17 cellular contexts compared by ENCODE assay signal in genomic region chr4:77040265-77040664, GRCh38. TPM values are rescaled to one million over a fixed set of nuclear protein-coding genes. Genes with fewer than 3 reads are reported as not detected.
A peak's percentile ranks its signal among the peaks of the same experiment; 100 is the strongest.
DNase-seq lines count a peak whose midpoint lies in the region; ATAC-seq and TF ChIP-seq lines count a peak whose summit lies in the region.
"Had no signal": no experiment of that assay in that cellular context is flagged by ENCODE, and none has a peak within 500 bp of the region (broad histone marks: within the 10 kb centered on the region; RNA-seq: fewer than 3 reads in every experiment).

No MANE protein-coding gene starts in this region.

- no peaks in the 10 kb centered on the region for H3K9me3 Mint-ChIP-seq in activated T-helper 2 cell treated with anti-CD3 and anti-CD28 coated beads, Interferon-gamma antibody, Interleukin-2, Interleukin-4, amounts not matched to agents 10 μg/mL and 5 μg/mL and 100 μg/mL, durations not matched to agents 14 hours and 24 hours and 36 hours
- H3K9me3 Mint-ChIP-seq: activated T-cell treated with anti-CD3 and anti-CD28 coated beads, Interleukin-2, amount 50 U/mL, for 72 hours had no signal

- 0 out of 2 replicates have a peak, but pooled peaks cover 2% of the 10 kb centered on the region for H3K4me1 ChIP-seq in SJCRH30
- H3K4me1 ChIP-seq: Peyer's patch had no signal

- no peak overlapping the region for H3K27ac ChIP-seq in SJCRH30
- H3K27ac ChIP-seq: A549, Peyer's patch had no signal

- intact Hi-C loops in activated T-helper 2 cell treated with anti-CD3 and anti-CD28 coated beads, Interferon-gamma antibody, Interleukin-2, Interleukin-4, amounts not matched to agents 10 μg/mL and 5 μg/mL and 100 μg/mL, durations not matched to agents 14 hours and 24 hours and 36 hours (cut with micrococcal nuclease): loop anchor here (10.0 kb wide), 1 partner anchor 605 kb away; the partner anchor contains the start of gene SHROOM3

- H3K27me3 ChIP-seq in kidney epithelial cell (ENCODE audit: control insufficient read depth, insufficient read depth, low read length) (no peaks in the 10 kb centered on the region), SJCRH30 (no peaks in the 10 kb centered on the region)
- H3K27me3 ChIP-seq: neutrophil, Peyer's patch had no signal

- H3K4me1 Mint-ChIP-seq in activated T-helper 2 cell treated with anti-CD3 and anti-CD28 coated beads, Interferon-gamma antibody, Interleukin-2, Interleukin-4, amounts not matched to agents 10 μg/mL and 5 μg/mL and 100 μg/mL, durations not matched to agents 14 hours and 24 hours and 36 hours (ENCODE audit: low read depth): peaks cover 10% of the 10 kb centered on the region

- H3K27ac Mint-ChIP-seq in activated T-helper 2 cell treated with anti-CD3 and anti-CD28 coated beads, Interferon-gamma antibody, Interleukin-2, Interleukin-4, amounts not matched to agents 10 μg/mL and 5 μg/mL and 100 μg/mL, durations not matched to agents 14 hours and 24 hours and 36 hours: no peak overlapping the region

- peaks cover 32% of the 10 kb centered on the region for H3K36me3 Mint-ChIP-seq in activated T-helper 2 cell treated with anti-CD3 and anti-CD28 coated beads, Interferon-gamma antibody, Interleukin-2, Interleukin-4, amounts not matched to agents 10 μg/mL and 5 μg/mL and 100 μg/mL, durations not matched to agents 14 hours and 24 hours and 36 hours (ENCODE audit: low read depth)

- no peak overlapping the region for H3K4me3 Mint-ChIP-seq in activated T-helper 2 cell treated with anti-CD3 and anti-CD28 coated beads, Interferon-gamma antibody, Interleukin-2, Interleukin-4, amounts not matched to agents 10 μg/mL and 5 μg/mL and 100 μg/mL, durations not matched to agents 14 hours and 24 hours and 36 hours (ENCODE audit: low read depth)
- H3K4me3 Mint-ChIP-seq: activated T-cell treated with anti-CD3 and anti-CD28 coated beads, Interleukin-2, amount 50 U/mL, for 72 hours had no signal

- H3K27me3 Mint-ChIP-seq in activated T-helper 2 cell treated with anti-CD3 and anti-CD28 coated beads, Interferon-gamma antibody, Interleukin-2, Interleukin-4, amounts not matched to agents 10 μg/mL and 5 μg/mL and 100 μg/mL, durations not matched to agents 14 hours and 24 hours and 36 hours (ENCODE audit: low read depth): peaks cover 26% of the 10 kb centered on the region

- TF ChIP-seq CTCF in choroid plexus epithelial cell (conservative IDR thresholded peaks at IDR 0.05; ENCODE audit: low read depth, low read length) (no peak), kidney epithelial cell (IDR thresholded peaks at IDR 0.05; ENCODE audit: insufficient read depth, low read length, poor library complexity, severe bottlenecking) (no peak)

- peak; percentile 40 for DNase-seq in AG08395 (ENCODE audit: low spot score)
- peak; percentile 46 for DNase-seq in M059J (ENCODE audit: low read depth)
- peak; percentile 81 for DNase-seq in choroid plexus epithelial cell (ENCODE audit: low read depth)
- peak; percentile 25 for DNase-seq in kidney epithelial cell (ENCODE audit: low read depth)
- DNase-seq in activated T-helper 2 cell treated with anti-CD3 and anti-CD28 coated beads, Interferon-gamma antibody, Interleukin-2, Interleukin-4, amounts not matched to agents 10 μg/mL and 5 μg/mL and 100 μg/mL, durations not matched to agents 14 hours and 24 hours and 36 hours (ENCODE audit: low spot score): no peak
- no peak for DNase-seq in SJCRH30
- DNase-seq: activated CD4-positive, alpha-beta T cell treated with anti-CD3 and anti-CD28 coated beads, Interleukin-2, amount 50 U/mL, for 1 hour; activated T-cell treated with anti-CD3 and anti-CD28 coated beads, Interleukin-2, amount 50 U/mL, for 72 hours; amygdala; NCI-H1694; NCI-H524 treated with DMSO at 0.1 percent for 48 hours; Peyer's patch; T-helper 9 cell had no signal

- no peaks in the 10 kb centered on the region for H3K9me3 ChIP-seq in SJCRH30 (replicated peaks)
- H3K9me3 ChIP-seq: A549, neutrophil, Peyer's patch had no signal

- peaks cover 3% of the 10 kb centered on the region for H3K36me3 ChIP-seq in kidney epithelial cell (ENCODE audit: control insufficient read depth, insufficient read depth, low read length)
- H3K36me3 ChIP-seq in SJCRH30: peaks cover 40% of the 10 kb centered on the region
- H3K36me3 ChIP-seq: neutrophil had no signal

- no peak for ATAC-seq in HG02588 (IDR thresholded peaks at IDR 0.05; ENCODE audit: unreplicated experiment)
- ATAC-seq in GM19351 (IDR thresholded peaks at IDR 0.05; ENCODE audit: unreplicated experiment): no peak
- ATAC-seq: A549; activated T-cell treated with anti-CD3 and anti-CD28 coated beads, Interleukin-2, amount 50 U/mL, for 72 hours had no signal

- H3K4me3 ChIP-seq in choroid plexus epithelial cell (ENCODE audit: low read depth, low read length) (no peak overlapping the region), kidney epithelial cell (ENCODE audit: low read depth, low read length) (no peak overlapping the region), SJCRH30 (no peak overlapping the region)
- H3K4me3 ChIP-seq: A549, Peyer's patch had no signal

RNA-seq across cellular contexts. Expression of gene CCNI, which starts 35.5 kb away (rescaled TPM):
- 99.7 and 112 TPM in 2 replicates for total RNA-seq in M059J (2014; rRNA removed; shearing (Covaris generic))
- total RNA-seq in kidney epithelial cell: 388 and 406 TPM in 2 replicates
- total RNA-seq in activated T-helper 2 cell treated with anti-CD3 and anti-CD28 coated beads, Interferon-gamma antibody, Interleukin-2, Interleukin-4, amounts not matched to agents 10 μg/mL and 5 μg/mL and 100 μg/mL, durations not matched to agents 14 hours and 24 hours and 36 hours: 321 and 330 TPM in 2 replicates
- 342 and 371 TPM in 2 replicates for total RNA-seq in SJCRH30 (2014; rRNA removed; shearing (Covaris generic))

Comparison
In these comparisons a context has a peak if more than half of its experiments do, and no peak if none do; other contexts are left out.
1. DNase-seq: peak in AG08395 (single experiment), M059J (single experiment), choroid plexus epithelial cell (single experiment) and kidney epithelial cell (single experiment); none in activated T-helper 2 cell treated with anti-CD3 and anti-CD28 coated beads, Interferon-gamma antibody, Interleukin-2, Interleukin-4, amounts not matched to agents 10 μg/mL and 5 μg/mL and 100 μg/mL, durations not matched to agents 14 hours and 24 hours and 36 hours (single experiment) and SJCRH30 (0 of 2).